ENCODE assay signal across 9 cellular contexts in the genomic region with DNA sequence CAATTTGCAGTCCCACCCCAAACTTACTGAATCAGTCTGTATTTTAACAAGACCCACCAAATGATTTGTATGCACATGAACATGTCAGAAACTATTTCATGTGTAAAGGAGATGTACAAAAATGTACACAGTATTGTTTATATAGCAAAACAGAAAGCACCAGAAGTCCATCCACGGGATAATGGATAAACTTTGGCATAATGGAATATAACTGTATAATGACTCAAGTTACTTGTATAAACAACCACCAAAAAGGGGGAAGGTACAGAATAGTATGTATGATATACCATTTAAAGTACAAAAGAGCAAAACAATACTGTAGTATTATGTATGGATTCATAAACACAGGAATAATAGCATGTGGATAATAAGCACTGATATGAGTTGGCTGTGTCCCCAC. TPM values are rescaled to one million over a fixed set of nuclear protein-coding genes. Genes with fewer than 3 reads are reported as not detected.
"Had no signal": no experiment of that assay in that cellular context is flagged by ENCODE, and none has a peak within 500 bp of the region (broad histone marks: within the 10 kb centered on the region; RNA-seq: fewer than 3 reads in every experiment).

No MANE protein-coding gene starts in this region.

- H3K4me1 ChIP-seq: HAP-1 had no signal

- ATAC-seq: HCT116 had no signal

- DNase-seq: GM23248, GOT3, H7, HFFc6, KBM-7 had no signal

- H2AFZ ChIP-seq: GM23248 had no signal

- H3K27ac ChIP-seq: GM23248 had no signal

- H3K9ac ChIP-seq: GM23248 had no signal

- H3K9me3 ChIP-seq: HAP-1 had no signal

- H3K4me3 ChIP-seq: GM23248, HAP-1 had no signal

- FAIRE-seq: HTR-8/SVneo had no signal

RNA-seq across cellular contexts. Expression of a gene that starts 42.3 kb away (rescaled TPM):
- polyA plus RNA-seq: IgD-negative memory B cell had no signal
